Comparison of ENCODE assay signal across 13 cellular contexts in the genomic region with DNA sequence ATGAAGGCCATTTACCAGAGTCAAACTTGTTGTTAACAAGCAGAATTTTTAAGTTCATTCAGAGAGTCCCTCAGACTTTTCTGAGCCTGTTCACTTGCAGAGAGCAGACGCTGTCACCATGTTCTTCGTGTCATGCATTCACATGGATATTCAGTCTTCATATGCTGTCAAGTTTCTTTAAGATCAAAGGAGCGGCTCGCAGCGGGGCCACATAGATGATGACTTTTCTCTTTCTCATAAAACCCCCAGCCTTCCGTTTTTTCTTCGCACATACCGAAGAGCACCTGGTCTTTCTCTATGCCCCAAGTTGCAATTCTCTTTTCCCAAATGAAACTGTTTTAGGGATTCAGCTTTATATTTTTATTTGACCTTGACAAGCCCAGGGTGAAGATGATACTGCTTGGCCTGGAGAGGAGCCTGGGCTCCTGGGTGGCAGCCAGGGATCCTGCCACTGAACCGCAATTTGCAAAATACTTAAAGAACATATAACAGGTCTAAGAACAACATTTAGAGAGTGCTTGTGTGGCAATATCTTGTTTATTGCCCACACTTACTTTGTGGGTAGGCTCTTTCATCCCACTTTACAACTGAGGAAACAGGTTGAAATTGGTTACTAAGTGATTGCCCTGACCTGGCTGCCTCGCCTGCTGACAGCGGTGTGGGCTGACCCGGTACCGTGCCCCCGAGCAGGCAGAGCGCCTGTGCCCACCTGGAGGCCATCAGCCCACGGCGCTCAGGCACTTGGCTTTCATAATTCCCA. TPM values are rescaled to one million over a fixed set of nuclear protein-coding genes. Genes with fewer than 3 reads are reported as not detected.
DNase-seq lines count a peak whose midpoint lies in the region; ATAC-seq and TF ChIP-seq lines count a peak whose summit lies in the region.
"Had no signal": no experiment of that assay in that cellular context is flagged by ENCODE, and none has a peak within 500 bp of the region (broad histone marks: within the 10 kb centered on the region; RNA-seq: fewer than 3 reads in every experiment).

No MANE protein-coding gene starts in this region.

- peaks cover 17% of the 10 kb centered on the region for H3K9me3 Mint-ChIP-seq in activated CD8-positive, alpha-beta T cell treated with anti-CD3 and anti-CD28 coated beads, Interleukin-2, amount 10 ng/mL, durations not matched to agents 7 days and 5 days (ENCODE audit: insufficient read depth)
- H3K9me3 Mint-ChIP-seq in activated CD8-positive, alpha-beta T cell treated with anti-CD3 and anti-CD28 coated beads for 36 hours = peaks cover 15% of the 10 kb centered on the region

- no peak overlapping the region for H3K23ac ChIP-seq in mesendoderm (ENCODE audit: low read length)

- intact Hi-C loops in activated CD8-positive, alpha-beta T cell treated with anti-CD3 and anti-CD28 coated beads for 36 hours (cut with micrococcal nuclease) = no loop called here

- no peak overlapping the region for H3K18ac ChIP-seq in mesendoderm (ENCODE audit: low read length)

- no peak for DNase-seq in activated CD8-positive, alpha-beta T cell treated with anti-CD3 and anti-CD28 coated beads, Interleukin-2, amount 10 ng/mL, durations not matched to agents 7 days and 5 days
- DNase-seq in activated CD8-positive, alpha-beta T cell treated with anti-CD3 and anti-CD28 coated beads for 36 hours = no peak
- DNase-seq in amniotic epithelial cell (ENCODE audit: low read depth) (peak; percentile 44), mesendoderm (no peak), activated gamma-delta T cell (lab: John Stamatoyannopoulos, UW) (no peak), omental fat pad (ENCODE audit: low spot score) (no peak), DMS153 treated with DMSO at 0.1 percent for 48 hours (lab: John Stamatoyannopoulos, UW; ENCODE audit: unreplicated experiment) (no peak)
- DNase-seq: activated CD8-positive, alpha-beta memory T cell treated with anti-CD3 and anti-CD28 coated beads, Interleukin-2, amount 10 ng/mL, durations not matched to agents 7 days and 5 days; NCI-H526 treated with DMSO at 0.1 percent for 48 hours; stimulated activated CD4-positive, alpha-beta T cell treated with anti-CD3 and anti-CD28 coated beads, Interleukin-12 subunit alpha, Interleukin-12 subunit beta, amount 100 ng/mL, for 4 hours; stimulated activated naive CD4-positive, alpha-beta T cell; T-cell had no signal

- no peaks in the 10 kb centered on the region for H3K27me3 Mint-ChIP-seq in activated CD8-positive, alpha-beta T cell treated with anti-CD3 and anti-CD28 coated beads, Interleukin-2, amount 10 ng/mL, durations not matched to agents 7 days and 5 days (ENCODE audit: low read depth)
- no peaks in the 10 kb centered on the region for H3K27me3 Mint-ChIP-seq in activated CD8-positive, alpha-beta T cell treated with anti-CD3 and anti-CD28 coated beads for 36 hours
- H3K27me3 Mint-ChIP-seq: activated CD8-positive, alpha-beta memory T cell treated with anti-CD3 and anti-CD28 coated beads, Interleukin-2, amount 10 ng/mL, durations not matched to agents 7 days and 5 days; T-cell had no signal

- peak overlapping the region; percentile 28 for H3K56ac ChIP-seq in mesendoderm (ENCODE audit: low read length)

- H4K5ac ChIP-seq in mesendoderm (ENCODE audit: low read length) = no peak overlapping the region

- H2BK15ac ChIP-seq in mesendoderm (replicated peaks; ENCODE audit: low read depth) = no peak overlapping the region

- H3K4me2 ChIP-seq in mesendoderm (ENCODE audit: low read length) = no peak overlapping the region

- peaks cover 7% of the 10 kb centered on the region for H3K4me1 ChIP-seq in mesendoderm (ENCODE audit: control insufficient read depth, low read depth, low read length)

- peaks cover 55% of the 10 kb centered on the region for H3K4me1 Mint-ChIP-seq in activated CD8-positive, alpha-beta T cell treated with anti-CD3 and anti-CD28 coated beads, Interleukin-2, amount 10 ng/mL, durations not matched to agents 7 days and 5 days (ENCODE audit: low read depth)
- peaks cover 30% of the 10 kb centered on the region for H3K4me1 Mint-ChIP-seq in activated CD8-positive, alpha-beta T cell treated with anti-CD3 and anti-CD28 coated beads for 36 hours (ENCODE audit: low read depth)

- no peak overlapping the region for H3K4me3 Mint-ChIP-seq in activated CD8-positive, alpha-beta T cell treated with anti-CD3 and anti-CD28 coated beads, Interleukin-2, amount 10 ng/mL, durations not matched to agents 7 days and 5 days
- H3K4me3 Mint-ChIP-seq in activated CD8-positive, alpha-beta T cell treated with anti-CD3 and anti-CD28 coated beads for 36 hours = no peak overlapping the region
- H3K4me3 Mint-ChIP-seq: activated CD8-positive, alpha-beta memory T cell treated with anti-CD3 and anti-CD28 coated beads, Interleukin-2, amount 10 ng/mL, durations not matched to agents 7 days and 5 days had no signal

- no CpG with 5 or more reads among the region's 17 CpGs for WGBS in mesendoderm (ENCODE audit: extremely low coverage, insufficient coverage, low lambda C conversion rate)

- H3K79me1 ChIP-seq in mesendoderm (ENCODE audit: low read length) = peaks cover 7% of the 10 kb centered on the region

- no peak overlapping the region for H3K9ac ChIP-seq in mesendoderm (ENCODE audit: low read length)

- no peaks in the 10 kb centered on the region for H3K79me2 ChIP-seq in mesendoderm (ENCODE audit: control insufficient read depth, insufficient read depth, low read length)

- CTCF ChIA-PET in activated CD8-positive, alpha-beta T cell treated with anti-CD3 and anti-CD28 coated beads, Interleukin-2, amount 10 ng/mL, durations not matched to agents 7 days and 5 days (lab: Charles Lee) = interaction anchor here (0.6 to 1.4 kb wide), 3 partner anchors 8 to 75 kb away, joined by 3 to 5 read pairs (median 3); no protein-coding TSS in a partner anchor
- CTCF ChIA-PET in activated CD8-positive, alpha-beta T cell treated with anti-CD3 and anti-CD28 coated beads for 36 hours (lab: Charles Lee) = interaction anchor here (1.2 to 1.7 kb wide), 2 partner anchors 57 to 80 kb away, joined by 3 to 4 read pairs; no protein-coding TSS in a partner anchor

- H3K36me3 ChIP-seq in mesendoderm (ENCODE audit: control insufficient read depth, insufficient read depth, low read length) = no peaks in the 10 kb centered on the region

- no peak overlapping the region for H2AK5ac ChIP-seq in mesendoderm (ENCODE audit: low read length)

- H2BK5ac ChIP-seq in mesendoderm (ENCODE audit: low read length) = no peak overlapping the region

- H3K27me3 ChIP-seq in mesendoderm (ENCODE audit: insufficient read depth, low read length, poor library complexity) = no peaks in the 10 kb centered on the region

- H3K27ac ChIP-seq in mesendoderm (ENCODE audit: low read depth, low read length) = peak overlapping the region; percentile 42
- H3K27ac ChIP-seq in temporal lobe (ENCODE audit: low read depth, low read length) = peak overlapping the region; percentile 94

- H4K8ac ChIP-seq in mesendoderm (ENCODE audit: low read depth, low read length) = no peak overlapping the region

- POLR2A ChIA-PET in activated CD8-positive, alpha-beta T cell treated with anti-CD3 and anti-CD28 coated beads, Interleukin-2, amount 10 ng/mL, durations not matched to agents 7 days and 5 days (lab: Charles Lee) = no interaction called here
- POLR2A ChIA-PET in activated CD8-positive, alpha-beta T cell treated with anti-CD3 and anti-CD28 coated beads for 36 hours (lab: Charles Lee) = interaction anchor here (0.8 to 1.3 kb wide), 3 partner anchors 7 to 807 kb away, joined by 3 read pairs; no protein-coding TSS in a partner anchor

- H2BK120ac ChIP-seq in mesendoderm (ENCODE audit: low read depth, low read length) = no peak overlapping the region

- H3K27ac Mint-ChIP-seq in activated CD8-positive, alpha-beta T cell treated with anti-CD3 and anti-CD28 coated beads, Interleukin-2, amount 10 ng/mL, durations not matched to agents 7 days and 5 days = peak overlapping the region; percentile 41
- H3K27ac Mint-ChIP-seq in activated CD8-positive, alpha-beta T cell treated with anti-CD3 and anti-CD28 coated beads for 36 hours = no peak overlapping the region

- TF ChIP-seq CTCF in activated CD8-positive, alpha-beta T cell treated with anti-CD3 and anti-CD28 coated beads for 36 hours (IDR thresholded peaks at IDR 0.05) = no peak
- TF ChIP-seq CTCF in omental fat pad (IDR thresholded peaks at IDR 0.05) = no peak

- H3K4me3 ChIP-seq in mesendoderm (ENCODE audit: low read length) = no peak overlapping the region

- no peak for ATAC-seq in activated CD8-positive, alpha-beta T cell treated with anti-CD3 and anti-CD28 coated beads, Interleukin-2, amount 10 ng/mL, durations not matched to agents 7 days and 5 days
- no peak for ATAC-seq in activated CD8-positive, alpha-beta T cell treated with anti-CD3 and anti-CD28 coated beads for 36 hours
- ATAC-seq in omental fat pad (ENCODE audit: low FRiP score) = no peak
- ATAC-seq: activated CD8-positive, alpha-beta memory T cell treated with anti-CD3 and anti-CD28 coated beads, Interleukin-2, amount 10 ng/mL, durations not matched to agents 7 days and 5 days; T-cell had no signal

- peaks cover 67% of the 10 kb centered on the region for H3K36me3 Mint-ChIP-seq in activated CD8-positive, alpha-beta T cell treated with anti-CD3 and anti-CD28 coated beads, Interleukin-2, amount 10 ng/mL, durations not matched to agents 7 days and 5 days (ENCODE audit: low read depth)
- H3K36me3 Mint-ChIP-seq in activated CD8-positive, alpha-beta T cell treated with anti-CD3 and anti-CD28 coated beads for 36 hours (ENCODE audit: low read depth) = peaks cover 34% of the 10 kb centered on the region

- no peak overlapping the region for H3K4ac ChIP-seq in mesendoderm (ENCODE audit: low read depth, low read length)

RNA-seq across cellular contexts. Expression of a gene that starts 22.9 kb away (rescaled TPM):
- 10 to 100 TPM; 86.5 to 88.8 TPM for total RNA-seq in activated CD8-positive, alpha-beta T cell treated with anti-CD3 and anti-CD28 coated beads, Interleukin-2, amount 10 ng/mL, durations not matched to agents 7 days and 5 days
- total RNA-seq in activated CD8-positive, alpha-beta T cell treated with anti-CD3 and anti-CD28 coated beads for 36 hours = 10 to 100 TPM; 79.7 to 91.6 TPM
- polyA plus RNA-seq in mesendoderm (2013, experiment 1 of 2) = 29.1 TPM
- 31.2 TPM for polyA plus RNA-seq in mesendoderm (2013, experiment 2 of 2)
- total RNA-seq in temporal lobe = 80.4 TPM
- 100 to 1,000 TPM in 3 of 4 donors, 10 to 100 TPM in 1; 72.8 to 330 (median 113) TPM for total RNA-seq in omental fat pad
